Comparison of ENCODE assay signal across 26 cellular contexts in the genomic region with DNA sequence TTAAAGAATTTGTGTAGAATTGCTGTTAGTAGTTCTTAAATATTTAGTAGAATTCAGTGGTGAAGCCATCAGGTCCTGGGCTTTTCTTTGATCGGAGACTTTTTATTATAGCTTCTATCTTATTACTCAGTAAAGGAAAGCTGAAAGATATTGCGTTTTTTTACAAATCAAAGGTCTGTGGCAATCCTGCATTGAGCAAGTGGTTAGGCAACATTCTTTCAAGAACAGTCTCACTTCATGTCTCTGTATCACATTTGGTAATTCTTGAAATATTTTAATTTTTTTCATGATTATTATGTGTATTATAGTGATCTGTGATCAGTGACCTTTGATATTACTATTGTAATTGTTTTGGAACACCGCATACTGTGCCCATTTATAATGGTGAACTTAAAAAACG.
"Had no signal": no experiment of that assay in that cellular context is flagged by ENCODE, and none has a peak within 500 bp of the region (broad histone marks: within the 10 kb centered on the region; RNA-seq: fewer than 3 reads in every experiment).

No MANE protein-coding gene starts in this region.

- H2AFZ ChIP-seq: neural progenitor cell had no signal

- H3K27me3 ChIP-seq: ascending aorta, foreskin keratinocyte, neural progenitor cell, right atrium auricular region, tibial nerve had no signal

- H3K4me1 ChIP-seq: ascending aorta, foreskin keratinocyte, left ventricle myocardium inferior, neural progenitor cell, right atrium auricular region, tibial nerve had no signal

- ATAC-seq: effector memory CD8-positive, alpha-beta T cell; foreskin keratinocyte; natural killer cell; stimulated activated naive B cell treated with anti-CD40 and anti-IgM and Interleukin-4, amounts not matched to agents 10 μg/mL and 1 μg/mL and 100 μg/mL, for 72 hours had no signal

- H3K27ac ChIP-seq: ascending aorta, foreskin keratinocyte, left ventricle myocardium inferior, neural progenitor cell, right atrium auricular region, tibial nerve, VCaP had no signal

- H3K27ac Mint-ChIP-seq: activated naive CD4-positive, alpha-beta T cell treated with anti-CD3 and anti-CD28 coated beads for 36 hours; activated naive CD8-positive, alpha-beta T cell treated with anti-CD3 and anti-CD28 coated beads, Interleukin-2, amount 10 ng/mL, durations not matched to agents 7 days and 5 days; activated T-helper 1 cell treated with anti-CD3 and anti-CD28 coated beads, Interleukin-12 subunit alpha, Interleukin-12 subunit beta, Interleukin-2, Interleukin-4 antibody, amounts not matched to agents 30 ng/mL and 10 ng/mL and 1 ng/mL, durations not matched to agents 14 hours and 24 hours and 36 hours; brain; effector memory CD8-positive, alpha-beta T cell; natural killer cell; neural progenitor cell; stimulated activated naive B cell treated with anti-CD40 and anti-IgM and Interleukin-4, amounts not matched to agents 10 μg/mL and 1 μg/mL and 100 μg/mL, for 72 hours; T-helper 2 cell treated with Interferon-gamma antibody and Interleukin-4, amounts not matched to agents 5 μg/mL and 100 μg/mL, for 36 hours had no signal

- H3K9ac ChIP-seq: neural progenitor cell had no signal

- H3K4me3 ChIP-seq: ascending aorta, left ventricle myocardium inferior, lung, neural progenitor cell, right atrium auricular region, tibial nerve had no signal

- H3K4me3 Mint-ChIP-seq: activated naive CD4-positive, alpha-beta T cell treated with anti-CD3 and anti-CD28 coated beads for 36 hours; activated naive CD8-positive, alpha-beta T cell treated with anti-CD3 and anti-CD28 coated beads, Interleukin-2, amount 10 ng/mL, durations not matched to agents 7 days and 5 days; activated T-helper 1 cell treated with anti-CD3 and anti-CD28 coated beads, Interleukin-12 subunit alpha, Interleukin-12 subunit beta, Interleukin-2, Interleukin-4 antibody, amounts not matched to agents 30 ng/mL and 10 ng/mL and 1 ng/mL, durations not matched to agents 14 hours and 24 hours and 36 hours; brain; effector memory CD8-positive, alpha-beta T cell; natural killer cell; neural progenitor cell; stimulated activated naive B cell treated with anti-CD40 and anti-IgM and Interleukin-4, amounts not matched to agents 10 μg/mL and 1 μg/mL and 100 μg/mL, for 72 hours; T-helper 2 cell treated with Interferon-gamma antibody and Interleukin-4, amounts not matched to agents 5 μg/mL and 100 μg/mL, for 36 hours had no signal

- H3K4me2 ChIP-seq: neural progenitor cell had no signal

- H3K9me3 Mint-ChIP-seq: activated naive CD4-positive, alpha-beta T cell treated with anti-CD3 and anti-CD28 coated beads for 36 hours; activated T-helper 1 cell treated with anti-CD3 and anti-CD28 coated beads, Interleukin-12 subunit alpha, Interleukin-12 subunit beta, Interleukin-2, Interleukin-4 antibody, amounts not matched to agents 30 ng/mL and 10 ng/mL and 1 ng/mL, durations not matched to agents 14 hours and 24 hours and 36 hours; T-helper 2 cell treated with Interferon-gamma antibody and Interleukin-4, amounts not matched to agents 5 μg/mL and 100 μg/mL, for 36 hours had no signal

- H3K36me3 Mint-ChIP-seq: activated naive CD8-positive, alpha-beta T cell treated with anti-CD3 and anti-CD28 coated beads, Interleukin-2, amount 10 ng/mL, durations not matched to agents 7 days and 5 days; brain; natural killer cell; neural progenitor cell; stimulated activated naive B cell treated with anti-CD40 and anti-IgM and Interleukin-4, amounts not matched to agents 10 μg/mL and 1 μg/mL and 100 μg/mL, for 72 hours had no signal

- H3K4me1 Mint-ChIP-seq: activated naive CD8-positive, alpha-beta T cell treated with anti-CD3 and anti-CD28 coated beads, Interleukin-2, amount 10 ng/mL, durations not matched to agents 7 days and 5 days; brain; natural killer cell; neural progenitor cell; stimulated activated naive B cell treated with anti-CD40 and anti-IgM and Interleukin-4, amounts not matched to agents 10 μg/mL and 1 μg/mL and 100 μg/mL, for 72 hours had no signal

- DNase-seq: activated CD4-positive, alpha-beta T cell treated with anti-CD3 and anti-CD28 coated beads for 4 hours; activated CD4-positive, alpha-beta T cell treated with anti-CD3 and anti-CD28 coated beads, Interleukin-2, amount 50 U/mL, for 4 hours; activated CD8-positive, alpha-beta memory T cell treated with anti-CD3 and anti-CD28 coated beads for 24 hours; activated effector memory CD4-positive, alpha-beta T cell treated with anti-CD3 and anti-CD28 coated beads, Interleukin-2, amount 50 U/mL, for 16 hours; activated naive CD4-positive, alpha-beta T cell treated with anti-CD3 and anti-CD28 coated beads for 36 hours; activated naive CD8-positive, alpha-beta T cell treated with anti-CD3 and anti-CD28 coated beads, Interleukin-2, amount 10 ng/mL, durations not matched to agents 7 days and 5 days; cortex of kidney; effector memory CD8-positive, alpha-beta T cell; foreskin keratinocyte; glutamatergic neuron; left ventricle myocardium inferior; mesendoderm; natural killer cell; stimulated activated CD4-positive, alpha-beta T cell treated with anti-CD3 and anti-CD28 coated beads, Interleukin-15, amount 100 ng/mL, for 24 hours; stimulated activated CD4-positive, alpha-beta T cell treated with anti-CD3 and anti-CD28 coated beads, Interleukin-2, amount 100 ng/mL, for 24 hours; stimulated activated naive B cell treated with anti-CD40 and anti-IgM and Interleukin-4, amounts not matched to agents 10 μg/mL and 1 μg/mL and 100 μg/mL, for 72 hours; T-helper 1 cell had no signal

- H3K27me3 Mint-ChIP-seq: activated naive CD8-positive, alpha-beta T cell treated with anti-CD3 and anti-CD28 coated beads, Interleukin-2, amount 10 ng/mL, durations not matched to agents 7 days and 5 days; brain; effector memory CD8-positive, alpha-beta T cell; stimulated activated naive B cell treated with anti-CD40 and anti-IgM and Interleukin-4, amounts not matched to agents 10 μg/mL and 1 μg/mL and 100 μg/mL, for 72 hours had no signal

- H3K36me3 ChIP-seq: ascending aorta, left ventricle myocardium inferior, neural progenitor cell, right atrium auricular region, tibial nerve had no signal
